Comparison of ENCODE assay signal across 1 cellular context in genomic region chr1:185317034-185317885, GRCh38.
TF ChIP-seq lines count a peak whose summit lies in the region.

TSS of gene IVNS1ABP (minus strand) at chr1:185317243. CDS start at chr1:185309493, 7,750 bp downstream.

TF ChIP-seq in K562, 482 proteins besides CTCF, POLR2A, EP300 and RAD21 (continued from another document):
- TF ChIP-seq FOXO4 (CRISPR knock-in tag; IDR thresholded peaks at IDR 0.05) (no peak), GATAD2B (IDR thresholded peaks at IDR 0.05; ENCODE audit: borderline replicate concordance) (peak; percentile 67; the same call in 1 of the 2 replicates), ZBTB5 (IDR thresholded peaks at IDR 0.05) (peak; percentile 69), RBBP5 (IDR thresholded peaks at IDR 0.05; ENCODE audit: borderline replicate concordance, insufficient read depth, low read length, poor library complexity, severe bottlenecking) (peak; percentile 48), RNF2 (IDR thresholded peaks at IDR 0.05) (peak; percentile 76), POLR2G (IDR thresholded peaks at IDR 0.05; ENCODE audit: low read depth, low read length) (peak; percentile 94), ZNF449 (CRISPR knock-in tag; IDR thresholded peaks at IDR 0.05) (no peak), ZBTB8A (IDR thresholded peaks at IDR 0.05; ENCODE audit: partially characterized antibody) (no peak), KLF6 (CRISPR knock-in tag; IDR thresholded peaks at IDR 0.05; ENCODE audit: borderline replicate concordance) (no peak), ZNF134 (CRISPR knock-in tag; conservative IDR thresholded peaks at IDR 0.05) (no peak), RBM17 (IDR thresholded peaks at IDR 0.05; ENCODE audit: borderline replicate concordance, low read depth, low read length) (no peak), ZNF740 (CRISPR knock-in tag; IDR thresholded peaks at IDR 0.05) (peak; percentile 84), ZNF740 (tag; IDR thresholded peaks at IDR 0.05) (0 out of 4 replicates have a peak, but pooled peaks of 1 of the 2 experiments have one; percentile 54), ZNF785 (CRISPR knock-in tag; IDR thresholded peaks at IDR 0.05) (no peak), ZNF639 (CRISPR knock-in tag; conservative IDR thresholded peaks at IDR 0.05 in 1 of 2, IDR thresholded peaks at IDR 0.05 in 1 of 2) (peak in 1 of 2 experiments; percentile 65; a peak in 1 of 4 replicates), ZBTB43 (CRISPR knock-in tag; IDR thresholded peaks at IDR 0.05) (no peak), RFX5 (IDR thresholded peaks at IDR 0.05; ENCODE audit: low read depth, low read length) (no peak), NFIC (IDR thresholded peaks at IDR 0.05) (no peak), RFX7 (CRISPR knock-in tag; IDR thresholded peaks at IDR 0.05) (no peak), MBD1 (CRISPR knock-in tag; IDR thresholded peaks at IDR 0.05) (no peak), DEAF1 (CRISPR knock-in tag; IDR thresholded peaks at IDR 0.05) (peak; percentile 59; the same call in 1 of the 2 replicates), CSDE1 (IDR thresholded peaks at IDR 0.05) (no peak), CBX2 (IDR thresholded peaks at IDR 0.05; ENCODE audit: insufficient read depth, low read length, poor library complexity, severe bottlenecking) (no peak), SIX5 (IDR thresholded peaks at IDR 0.05; ENCODE audit: borderline replicate concordance in 1 of 2, insufficient read depth in 1 of 2, low read depth in 1 of 2, low read length in 2 of 2) (peak in 1 of 2 experiments; percentile 16; a peak in 1 of 4 replicates), ZC3H11A (IDR thresholded peaks at IDR 0.05; ENCODE audit: low read depth, low read length) (no peak), HDAC8 (tag; IDR thresholded peaks at IDR 0.05) (no peak), BRF1 (IDR thresholded peaks at IDR 0.05; ENCODE audit: borderline replicate concordance, extremely low read depth, insufficient read length) (no peak), DACH1 (IDR thresholded peaks at IDR 0.05; ENCODE audit: partially characterized antibody) (no peak), ZNF263 (CRISPR knock-in tag; IDR thresholded peaks at IDR 0.05; ENCODE audit: borderline replicate concordance) (0 out of 2 replicates have a peak, but pooled peaks have one; percentile 19), TOE1 (IDR thresholded peaks at IDR 0.05; ENCODE audit: borderline replicate concordance) (no peak; the same call in 1 of the 2 replicates), TOE1 (CRISPR knock-in tag; IDR thresholded peaks at IDR 0.05; ENCODE audit: borderline replicate concordance, low read depth) (no peak), ZNF184 (CRISPR knock-in tag; IDR thresholded peaks at IDR 0.05) (no peak), ZNF165 (CRISPR knock-in tag; IDR thresholded peaks at IDR 0.05; ENCODE audit: borderline replicate concordance) (no peak), KHSRP (IDR thresholded peaks at IDR 0.05) (no peak), SMARCB1 (IDR thresholded peaks at IDR 0.05; ENCODE audit: insufficient read length, low read depth) (no peak), MCM2 (IDR thresholded peaks at IDR 0.05; ENCODE audit: low read depth) (0 out of 2 replicates have a peak, but pooled peaks have one; percentile 12), ZBTB49 (CRISPR knock-in tag; IDR thresholded peaks at IDR 0.05; ENCODE audit: borderline replicate concordance) (no peak), RHOXF2B (CRISPR knock-in tag; conservative IDR thresholded peaks at IDR 0.05) (no peak), ZZZ3 (IDR thresholded peaks at IDR 0.05) (no peak), THRA (IDR thresholded peaks at IDR 0.05) (no peak), ZNF384 (IDR thresholded peaks at IDR 0.05; ENCODE audit: low read depth, low read length) (no peak; the same call in 1 of the 2 replicates), SMARCA5 (IDR thresholded peaks at IDR 0.05) (peak; percentile 34; the same call in 1 of the 2 replicates), MED1 (CRISPR knock-in tag; IDR thresholded peaks at IDR 0.05; ENCODE audit: borderline replicate concordance) (no peak), ZNF436 (CRISPR knock-in tag; IDR thresholded peaks at IDR 0.05) (no peak), RAD51 (IDR thresholded peaks at IDR 0.05; ENCODE audit: borderline replicate concordance, low read depth) (no peak; the same call in 1 of the 2 replicates), MYNN (IDR thresholded peaks at IDR 0.05) (no peak), MYNN (CRISPR knock-in tag; IDR thresholded peaks at IDR 0.05) (no peak), YBX1 (IDR thresholded peaks at IDR 0.05) (no peak), HNRNPH1 (optimal IDR thresholded peaks at IDR 0.05; ENCODE audit: low read depth, low read length) (no peak), ZNF133 (CRISPR knock-in tag; IDR thresholded peaks at IDR 0.05) (no peak), CAMTA2 (CRISPR knock-in tag; conservative IDR thresholded peaks at IDR 0.05) (0 out of 2 replicates have a peak, but pooled peaks have one; percentile 21), TBP (optimal IDR thresholded peaks at IDR 0.05; ENCODE audit: low read depth, low read length) (peak; percentile 94), ZSCAN29 (IDR thresholded peaks at IDR 0.05) (no peak)
